ENCODE assay signal across 15 cellular contexts in genomic region chr9:73577867-73578266, GRCh38.
DNase-seq lines count a peak whose midpoint lies in the region; ATAC-seq and TF ChIP-seq lines count a peak whose summit lies in the region.
"Had no signal": no experiment of that assay in that cellular context is flagged by ENCODE, and none has a peak within 500 bp of the region (broad histone marks: within the 10 kb centered on the region; RNA-seq: fewer than 3 reads in every experiment).

No MANE protein-coding gene starts in this region.

- no peak for TF ChIP-seq POLR2A in vagina (IDR thresholded peaks at IDR 0.05)

- H3K27me3 ChIP-seq in vagina: no peaks in the 10 kb centered on the region
- H3K27me3 ChIP-seq: ovary had no signal

- no peak for TF ChIP-seq CTCF in VCaP (conservative IDR thresholded peaks at IDR 0.05)
- TF ChIP-seq CTCF in vagina (IDR thresholded peaks at IDR 0.05): no peak

- H3K9me3 ChIP-seq in vagina: no peaks in the 10 kb centered on the region
- H3K9me3 ChIP-seq: ovary had no signal

- H3K27ac ChIP-seq in VCaP (peak overlapping the region; percentile 69), vagina (no peak overlapping the region)
- H3K27ac ChIP-seq: KMS-11, ovary had no signal

- DNase-seq in DMS153 (lab: John Stamatoyannopoulos, UW) (peak; percentile 40), NCI-H128 (lab: John Stamatoyannopoulos, UW; ENCODE audit: unreplicated experiment) (peak; percentile 49), iris pigment epithelial cell (ENCODE audit: low read depth) (peak; percentile 88), NOMO-1 (lab: John Stamatoyannopoulos, UW; ENCODE audit: unreplicated experiment in 2 of 2) (no peak), vagina (ENCODE audit: extremely low spot score in 2 of 2) (no peak)
- DNase-seq: activated CD4-positive, alpha-beta memory T cell treated with anti-CD3 and anti-CD28 coated beads for 36 hours; dermis blood vessel endothelial cell; ovary; T-helper 2 cell had no signal

- no peaks in the 10 kb centered on the region for H3K36me3 ChIP-seq in vagina
- H3K36me3 ChIP-seq: ovary had no signal

- ATAC-seq in GM18520 (IDR thresholded peaks at IDR 0.05; ENCODE audit: unreplicated experiment) (no peak), HG03432 (IDR thresholded peaks at IDR 0.05; ENCODE audit: unreplicated experiment) (no peak)
- ATAC-seq: HCT116; stimulated activated effector memory CD8-positive, alpha-beta T cell treated with anti-CD3 and anti-CD28 coated beads, Interleukin-12 subunit alpha, Interleukin-12 subunit beta, amount 100 ng/mL, for 72 hours had no signal

- intact Hi-C loops in vagina (cut with DNase I): no loop called here

- no peaks in the 10 kb centered on the region for H3K4me1 ChIP-seq in vagina

- H3K4me3 ChIP-seq in vagina: no peak overlapping the region
- H3K4me3 ChIP-seq: ovary had no signal

Comparison
In these comparisons a context has a peak if more than half of its experiments do, and no peak if none do; other contexts are left out.
1. DNase-seq: peak in DMS153 (single experiment), NCI-H128 (single experiment) and iris pigment epithelial cell (single experiment); none in NOMO-1 (0 of 2) and vagina (0 of 2).